8 cellular contexts compared by ENCODE assay signal in the genomic region with DNA sequence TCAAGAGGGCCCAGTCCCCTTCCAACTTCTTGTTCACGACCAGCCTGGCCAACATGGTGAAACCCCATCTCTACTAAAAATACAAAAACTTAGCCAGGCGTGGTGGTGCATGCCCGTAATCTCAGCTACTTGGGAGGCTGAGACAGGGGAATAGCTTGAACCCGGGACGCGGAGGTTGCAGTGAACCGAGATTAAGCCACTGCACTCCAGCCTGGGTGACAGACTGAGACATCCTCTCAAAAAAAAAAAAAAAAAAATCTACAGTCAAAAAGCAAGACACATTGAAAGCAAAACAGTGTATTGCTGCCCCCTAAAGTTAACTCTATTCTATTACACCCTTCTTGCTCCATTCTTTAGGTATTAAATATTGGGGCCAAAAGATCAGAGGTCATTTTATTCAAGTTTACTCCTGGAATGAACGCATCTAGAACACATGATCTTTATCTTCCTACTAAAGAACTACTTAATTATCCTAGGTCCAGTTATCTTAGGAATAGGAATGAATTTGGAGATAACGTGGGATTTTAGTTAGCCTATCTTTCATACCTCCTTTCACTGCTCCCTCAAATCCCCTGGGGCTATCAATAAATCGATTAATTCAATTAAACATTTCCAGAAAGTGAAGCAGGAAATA. TPM values are rescaled to one million over a fixed set of nuclear protein-coding genes. Genes with fewer than 3 reads are reported as not detected.
DNase-seq lines count a peak whose midpoint lies in the region; ATAC-seq and TF ChIP-seq lines count a peak whose summit lies in the region.

No MANE protein-coding gene starts in this region.

- no peak overlapping the region for H3K27ac ChIP-seq in HUES6 (ENCODE audit: low read depth, low read length)
- H3K27ac ChIP-seq in RWPE2 (ENCODE audit: poor library complexity, severe bottlenecking), result no peak overlapping the region
- no peak overlapping the region for H3K27ac ChIP-seq in colonic mucosa

- H3K9me3 ChIP-seq in HUES6 (ENCODE audit: control insufficient read depth, insufficient read depth, low read depth, low read length) (no peaks in the 10 kb centered on the region), RWPE2 (ENCODE audit: severe bottlenecking) (no peaks in the 10 kb centered on the region), colonic mucosa (no peaks in the 10 kb centered on the region)

- H3K9ac ChIP-seq in HUES6 (ENCODE audit: low read length), result no peak overlapping the region
- H3K9ac ChIP-seq in colonic mucosa (ENCODE audit: low read depth in 2 of 2, low read length in 2 of 2), result no peak overlapping the region

- peak; percentile 60 for TF ChIP-seq CTCF in BJ (IDR thresholded peaks at IDR 0.05; ENCODE audit: insufficient read depth, low read depth, low read length)
- TF ChIP-seq CTCF in GM12873 (IDR thresholded peaks at IDR 0.05; ENCODE audit: insufficient read depth, low read depth, low read length, missing control alignments), result peak; percentile 59
- TF ChIP-seq CTCF in RWPE2 (IDR thresholded peaks at IDR 0.05; ENCODE audit: poor library complexity, severe bottlenecking), result peak; percentile 87
- TF ChIP-seq CTCF in colonic mucosa (IDR thresholded peaks at IDR 0.05), result peak; percentile 48

- H3K27me3 ChIP-seq in BJ (ENCODE audit: control insufficient read depth, insufficient read depth, low read length), result no peaks in the 10 kb centered on the region
- peaks cover 9% of the 10 kb centered on the region; the same call in 1 of the 2 replicates for H3K27me3 ChIP-seq in HUES6 (ENCODE audit: control insufficient read depth, insufficient read depth, low read length)
- H3K27me3 ChIP-seq in RWPE2 (ENCODE audit: insufficient read depth, poor library complexity, severe bottlenecking), result no peaks in the 10 kb centered on the region
- H3K27me3 ChIP-seq in colonic mucosa, result no peaks in the 10 kb centered on the region

- H3K36me3 ChIP-seq in BJ (ENCODE audit: control insufficient read depth, insufficient read depth, low read length) (peaks cover 3% of the 10 kb centered on the region), HUES6 (ENCODE audit: control insufficient read depth, insufficient read depth, low read length) (peaks cover 43% of the 10 kb centered on the region), RWPE2 (ENCODE audit: low read depth) (peaks cover 52% of the 10 kb centered on the region), colonic mucosa (no peaks in the 10 kb centered on the region)

- DNase-seq in BJ (ENCODE audit: low read depth) (no peak), RWPE2 (ENCODE audit: low spot score) (no peak), colonic mucosa (no peak), myocyte (ENCODE audit: low read depth) (peak; percentile 62), cortex of kidney (lab: John Stamatoyannopoulos, UW) (no peak)

- no peak overlapping the region for H3K4me3 ChIP-seq in BJ (ENCODE audit: low read depth, low read length)
- peak overlapping the region; percentile 80 for H3K4me3 ChIP-seq in HUES6 (ENCODE audit: low read depth, low read length)
- no peak overlapping the region for H3K4me3 ChIP-seq in RWPE2 (ENCODE audit: severe bottlenecking)
- no peak overlapping the region for H3K4me3 ChIP-seq in colonic mucosa

- ATAC-seq in RWPE2 (ENCODE audit: low read depth) (no peak), HG03521 (IDR thresholded peaks at IDR 0.05; ENCODE audit: unreplicated experiment) (no peak)

- POLR2A ChIA-PET in BJ (lab: Charles Lee), result no interaction called here

- peaks cover 13% of the 10 kb centered on the region for H3K4me1 ChIP-seq in HUES6 (ENCODE audit: control insufficient read depth, insufficient read depth, low read length)
- peaks cover 20% of the 10 kb centered on the region for H3K4me1 ChIP-seq in RWPE2 (ENCODE audit: insufficient read depth, poor library complexity, severe bottlenecking)
- H3K4me1 ChIP-seq in colonic mucosa, result peaks cover 21% of the 10 kb centered on the region

- intact Hi-C loops in colonic mucosa (cut with DNase I), result loop anchor here (10.0 kb wide), 2 partner anchors 226 to 524 kb away; no protein-coding TSS in a partner anchor

- CTCF ChIA-PET in BJ (lab: Yijun Ruan, JAX), result interaction anchor here (0.6 to 3.0 kb wide), 7 partner anchors 13 to 243 kb away, joined by 3 to 18 read pairs (median 3); no protein-coding TSS in a partner anchor

RNA-seq across cellular contexts. Expression of a gene that starts 2.4 kb away (rescaled TPM):
- 34.6 and 71.1 TPM in 2 replicates for polyA plus RNA-seq in BJ (2011; rRNA removed)
- polyA minus RNA-seq in BJ (2011; rRNA and poly(A)+ RNA removed), result 16.0 and 16.9 TPM in 2 replicates
- total RNA-seq in colonic mucosa (10 to 100 TPM; 24.5 to 38.9 TPM), myocyte (65.5 and 66.7 TPM in 2 replicates)
- polyA plus RNA-seq in myocyte (2012), result 54.4 TPM

RNA-seq across cellular contexts. Expression of a gene that starts 2.7 kb away (rescaled TPM):
- polyA plus RNA-seq in BJ (2011; rRNA removed), result 27.6 and 77.0 TPM in 2 replicates
- polyA minus RNA-seq in BJ (2011; rRNA and poly(A)+ RNA removed), result 10.7 and 11.1 TPM in 2 replicates
- total RNA-seq in colonic mucosa, result 100 to 1,000 TPM in 1 of 2 donors, 10 to 100 TPM in 1; 56.7 to 105 TPM
- 202 and 296 TPM in 2 replicates for total RNA-seq in myocyte
- 68.9 TPM for polyA plus RNA-seq in myocyte (2012)

RNA-seq across cellular contexts. Expression of a gene that starts 22.5 kb away (rescaled TPM):
- 1.8 and 2.0 TPM in 2 replicates for polyA plus RNA-seq in BJ (2011; rRNA removed)
- 1.4 and 1.8 TPM in 2 replicates for polyA minus RNA-seq in BJ (2011; rRNA and poly(A)+ RNA removed)
- total RNA-seq in colonic mucosa (under 1 TPM; 0.27 to 0.58 TPM), myocyte (2.4 and 8.0 TPM in 2 replicates)
- polyA plus RNA-seq in myocyte (2012), result 1.4 TPM
